Comparison of ENCODE assay signal across 9 cellular contexts in the genomic region with DNA sequence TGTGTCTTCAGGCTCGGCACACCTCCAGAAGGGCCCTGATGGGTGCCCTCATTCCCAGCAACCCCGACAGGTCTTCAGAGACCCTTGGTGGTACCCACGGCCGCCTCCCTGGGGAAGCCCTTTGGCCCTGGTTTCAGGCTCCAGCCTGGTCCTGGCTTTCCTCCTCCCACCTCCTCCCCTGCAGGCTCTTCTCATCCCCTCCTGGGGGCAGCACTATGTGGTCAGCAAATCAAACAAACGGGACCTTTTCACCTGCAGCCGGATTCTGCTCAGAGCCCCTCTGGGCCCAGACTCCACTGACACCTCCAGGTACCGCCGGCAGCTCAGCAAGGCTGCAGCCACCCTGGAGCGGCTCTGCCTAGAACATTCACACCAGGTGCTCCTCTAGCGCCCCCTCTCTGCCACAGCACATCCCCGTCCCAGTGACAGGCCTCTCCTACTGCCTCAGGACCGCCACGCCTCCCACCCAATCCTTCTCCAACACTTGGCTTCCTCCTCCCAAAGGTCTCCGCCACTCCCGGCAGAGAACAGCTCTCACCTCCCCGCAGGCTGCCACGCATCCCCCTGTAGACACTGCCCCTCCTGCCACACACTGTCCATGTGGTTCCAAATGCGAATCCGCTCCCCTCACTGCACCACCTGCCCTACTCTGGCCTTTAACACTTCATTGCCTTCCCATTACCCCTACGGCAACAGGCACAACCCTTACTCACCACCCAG. TPM values are rescaled to one million over a fixed set of nuclear protein-coding genes. Genes with fewer than 3 reads are reported as not detected.
DNase-seq lines count a peak whose midpoint lies in the region; ATAC-seq and TF ChIP-seq lines count a peak whose summit lies in the region.
"Had no signal": no experiment of that assay in that cellular context is flagged by ENCODE, and none has a peak within 500 bp of the region (broad histone marks: within the 10 kb centered on the region; RNA-seq: fewer than 3 reads in every experiment).

No MANE protein-coding gene starts in this region.

- H3F3A ChIP-seq in PC-9 (ENCODE audit: insufficient read depth, low read depth) = no peaks in the 10 kb centered on the region

- no peaks in the 10 kb centered on the region for H3K27me3 ChIP-seq in PC-9 (ENCODE audit: insufficient read depth, low read depth)

- no peaks in the 10 kb centered on the region for H3K79me2 ChIP-seq in PC-9 (ENCODE audit: low read depth)

- TF ChIP-seq CTCF in 22Rv1 (IDR thresholded peaks at IDR 0.05) (peak; percentile 84), GM10248 (IDR thresholded peaks at IDR 0.05; ENCODE audit: control extremely low read depth, extremely low read depth, low read depth, missing control alignments) (peak; percentile 41), PC-9 (conservative IDR thresholded peaks at IDR 0.05) (peak; percentile 73), chondrocyte (IDR thresholded peaks at IDR 0.05) (peak; percentile 90)

- peak; percentile 9 to 40 for ATAC-seq in naive thymus-derived CD8-positive, alpha-beta T cell
- ATAC-seq in GM18861 (IDR thresholded peaks at IDR 0.05; ENCODE audit: unreplicated experiment) = no peak

- DNase-seq in GM10248 (ENCODE audit: extremely low spot score) = no peak
- peak in 1 of 2 experiments; percentile 50 for DNase-seq in PC-9
- peak; percentile 93 for DNase-seq in chondrocyte (ENCODE audit: low spot score)
- DNase-seq in naive thymus-derived CD8-positive, alpha-beta T cell = peak in 7 of 10 donors; percentile 30 to 64 (median 51)
- DNase-seq in NCI-H2029 (lab: John Stamatoyannopoulos, UW) = no peak
- no peak for DNase-seq in stimulated activated naive CD4-positive, alpha-beta T cell treated with Interleukin-2 at 50 U/mL for 16 hours (lab: John Stamatoyannopoulos, UW)

- intact Hi-C loops in PC-9 (cut with micrococcal nuclease; ENCODE audit: unreplicated experiment) = loop anchor here (5.0 kb wide), 2 partner anchors 152 to 712 kb away; no protein-coding TSS in a partner anchor

- H3K4me1 Mint-ChIP-seq in chondrocyte (ENCODE audit: low read depth) = peaks cover 6% of the 10 kb centered on the region
- peaks cover 16 to 51% (median 26%) of the 10 kb centered on the region in 4 donors for H3K4me1 Mint-ChIP-seq in naive thymus-derived CD8-positive, alpha-beta T cell

- no peaks in the 10 kb centered on the region for H3K9me3 ChIP-seq in PC-9 (ENCODE audit: insufficient read depth, low read depth)

- H3K4me3 Mint-ChIP-seq in chondrocyte (ENCODE audit: unreplicated experiment) = no peak overlapping the region
- H3K4me3 Mint-ChIP-seq in naive thymus-derived CD8-positive, alpha-beta T cell = peak overlapping the region in 4 of 10 donors; percentile 40 to 81 (median 56)
- H3K4me3 Mint-ChIP-seq: stimulated activated naive CD8-positive, alpha-beta T cell treated with anti-CD3 and anti-CD28 coated beads, Interleukin-15, Interleukin-2, amounts not matched to agents 100 ng/mL and 50 ng/mL, for 24 hours had no signal

- no peaks in the 10 kb centered on the region for H3K27me3 Mint-ChIP-seq in chondrocyte (ENCODE audit: low read depth)
- H3K27me3 Mint-ChIP-seq in naive thymus-derived CD8-positive, alpha-beta T cell = peaks cover 0 to 3% (median 0%) of the 10 kb centered on the region in 5 donors
- H3K27me3 Mint-ChIP-seq: stimulated activated naive CD8-positive, alpha-beta T cell treated with anti-CD3 and anti-CD28 coated beads, Interleukin-15, Interleukin-2, amounts not matched to agents 100 ng/mL and 50 ng/mL, for 24 hours had no signal

- POLR2A ChIA-PET in GM10248 (lab: Yijun Ruan, JAX) (interaction anchor here (0.5 to 1.3 kb wide), 2 partner anchors 11 to 24 kb away, joined by 3 to 6 read pairs; no protein-coding TSS in a partner anchor), PC-9 (lab: Charles Lee; ENCODE audit: unreplicated experiment) (interaction anchor here (0.5 to 0.6 kb wide), 3 partner anchors 40 to 212 kb away, joined by 3 to 8 read pairs (median 3); no protein-coding TSS in a partner anchor)
- POLR2A ChIA-PET in naive thymus-derived CD8-positive, alpha-beta T cell (lab: Charles Lee) = interaction anchor here (0.8 to 2.0 kb wide), 2 partner anchors 10 to 25 kb away, joined by 5 to 10 read pairs; no protein-coding TSS in a partner anchor

- BruUV-seq in PC-9 (replicated peaks; lab: Mats Ljungman, UMichigan) = no TSS peak

- peaks cover 11% of the 10 kb centered on the region for H3K36me3 Mint-ChIP-seq in chondrocyte (ENCODE audit: low read depth)
- peaks cover 0 to 83% (median 17%) of the 10 kb centered on the region in 3 donors for H3K36me3 Mint-ChIP-seq in naive thymus-derived CD8-positive, alpha-beta T cell

- H3K27ac ChIP-seq in 22Rv1 (no peak overlapping the region), PC-9 (no peak overlapping the region)

- no peaks in the 10 kb centered on the region for H3K9me2 ChIP-seq in PC-9 (ENCODE audit: insufficient read depth)

- no peak overlapping the region for H3K4me3 ChIP-seq in PC-9

- no peak overlapping the region for H2AFZ ChIP-seq in PC-9

- H3K4me2 ChIP-seq in PC-9 = no peak overlapping the region

- no peaks in the 10 kb centered on the region for H3K36me3 ChIP-seq in PC-9 (ENCODE audit: low read depth)

- CTCF ChIA-PET in GM10248 (lab: Yijun Ruan, JAX) (interaction anchor here (0.8 to 7.4 kb wide), 14 partner anchors 8 to 150 kb away, joined by 3 to 100 read pairs (median 15); a partner anchor contains a TSS), PC-9 (lab: Charles Lee) (interaction anchor here (2.8 kb wide), 1 partner anchor 11 kb away, joined by 16 read pairs; no protein-coding TSS in a partner anchor)

- H3K9me3 Mint-ChIP-seq in chondrocyte (ENCODE audit: low read depth) = no peaks in the 10 kb centered on the region
- no peaks in the 10 kb centered on the region for H3K9me3 Mint-ChIP-seq in naive thymus-derived CD8-positive, alpha-beta T cell
- H3K9me3 Mint-ChIP-seq: stimulated activated naive CD8-positive, alpha-beta T cell treated with anti-CD3 and anti-CD28 coated beads, Interleukin-15, Interleukin-2, amounts not matched to agents 100 ng/mL and 50 ng/mL, for 24 hours had no signal

- H3K4me1 ChIP-seq in PC-9 (replicated peaks; ENCODE audit: insufficient read depth) = peaks cover 4% of the 10 kb centered on the region; the same call in 1 of the 2 replicates

- H4K20me1 ChIP-seq in PC-9 (ENCODE audit: insufficient read depth) = no peaks in the 10 kb centered on the region

- H3K27ac Mint-ChIP-seq in chondrocyte (ENCODE audit: unreplicated experiment) = peak overlapping the region; percentile 79
- peak overlapping the region; percentile 22 to 97 (median 67) for H3K27ac Mint-ChIP-seq in naive thymus-derived CD8-positive, alpha-beta T cell
- H3K27ac Mint-ChIP-seq: stimulated activated naive CD8-positive, alpha-beta T cell treated with anti-CD3 and anti-CD28 coated beads, Interleukin-15, Interleukin-2, amounts not matched to agents 100 ng/mL and 50 ng/mL, for 24 hours had no signal

RNA-seq across cellular contexts. Expression of a gene that starts 12.0 kb away (rescaled TPM):
- 42.1 and 55.4 TPM in 2 replicates for total RNA-seq in PC-9 (2021)
- total RNA-seq in chondrocyte = 18.8 to 26.0 TPM (median 24.6 TPM) in 3 replicates
- total RNA-seq in naive thymus-derived CD8-positive, alpha-beta T cell = 100 to 1,000 TPM; 161 to 169 TPM
- 10 to 100 TPM; 44.6 to 79.9 (median 45.5) TPM for polyA plus RNA-seq in naive thymus-derived CD8-positive, alpha-beta T cell

RNA-seq across cellular contexts. Expression of a gene that starts 21.3 kb away (rescaled TPM):
- total RNA-seq in PC-9 (2021) = 58.9 and 66.5 TPM in 2 replicates
- total RNA-seq in chondrocyte = 27.5 to 28.0 TPM (median 27.8 TPM) in 3 replicates
- total RNA-seq in naive thymus-derived CD8-positive, alpha-beta T cell = 10 to 100 TPM; 70.6 to 71.3 TPM
- polyA plus RNA-seq in naive thymus-derived CD8-positive, alpha-beta T cell = 10 to 100 TPM; 43.4 to 64.8 (median 45.2) TPM

RNA-seq across cellular contexts. Expression of a gene that starts 32.8 kb away (rescaled TPM):
- total RNA-seq in PC-9 (2021) = 45.3 and 49.8 TPM in 2 replicates
- 79.7 to 82.0 TPM (median 81.8 TPM) in 3 replicates for total RNA-seq in chondrocyte
- under 1 TPM; 0.30 to 0.34 TPM for total RNA-seq in naive thymus-derived CD8-positive, alpha-beta T cell
- polyA plus RNA-seq in naive thymus-derived CD8-positive, alpha-beta T cell = under 1 TPM in 1 of 3 donors, not detected in 2; 0.12 TPM

RNA-seq across cellular contexts. Expression of a gene that starts 53.3 kb away (rescaled TPM):
- total RNA-seq in PC-9 (2021) = 95.9 and 110 TPM in 2 replicates
- total RNA-seq in chondrocyte = 21.6 to 24.4 TPM (median 22.4 TPM) in 3 replicates
- 10 to 100 TPM; 40.9 to 46.1 TPM for total RNA-seq in naive thymus-derived CD8-positive, alpha-beta T cell
- polyA plus RNA-seq in naive thymus-derived CD8-positive, alpha-beta T cell = 10 to 100 TPM; 33.6 to 44.4 (median 39.3) TPM

Comparison
In these comparisons a context has a peak if more than half of its experiments do, and no peak if none do; other contexts are left out.
1. DNase-seq: peak in chondrocyte (single experiment) and naive thymus-derived CD8-positive, alpha-beta T cell (7 of 10); none in GM10248 (single experiment), NCI-H2029 (single experiment) and stimulated activated naive CD4-positive, alpha-beta T cell treated with Interleukin-2 at 50 U/mL for 16 hours (single experiment).
2. RNA of a gene that starts 32.8 kb away (total RNA-seq): 79.7 to 82.0 TPM in chondrocyte and 45.3 to 49.8 TPM in PC-9; 0.30 to 0.34 TPM in naive thymus-derived CD8-positive, alpha-beta T cell; every median in the first group is over 10 times any median in the second.
3. Peak in every context shown above with its lines, with median percentiles within 50 percentile points of each other: CTCF ChIP-seq.